1 cellular context compared by ENCODE assay signal in the genomic region with DNA sequence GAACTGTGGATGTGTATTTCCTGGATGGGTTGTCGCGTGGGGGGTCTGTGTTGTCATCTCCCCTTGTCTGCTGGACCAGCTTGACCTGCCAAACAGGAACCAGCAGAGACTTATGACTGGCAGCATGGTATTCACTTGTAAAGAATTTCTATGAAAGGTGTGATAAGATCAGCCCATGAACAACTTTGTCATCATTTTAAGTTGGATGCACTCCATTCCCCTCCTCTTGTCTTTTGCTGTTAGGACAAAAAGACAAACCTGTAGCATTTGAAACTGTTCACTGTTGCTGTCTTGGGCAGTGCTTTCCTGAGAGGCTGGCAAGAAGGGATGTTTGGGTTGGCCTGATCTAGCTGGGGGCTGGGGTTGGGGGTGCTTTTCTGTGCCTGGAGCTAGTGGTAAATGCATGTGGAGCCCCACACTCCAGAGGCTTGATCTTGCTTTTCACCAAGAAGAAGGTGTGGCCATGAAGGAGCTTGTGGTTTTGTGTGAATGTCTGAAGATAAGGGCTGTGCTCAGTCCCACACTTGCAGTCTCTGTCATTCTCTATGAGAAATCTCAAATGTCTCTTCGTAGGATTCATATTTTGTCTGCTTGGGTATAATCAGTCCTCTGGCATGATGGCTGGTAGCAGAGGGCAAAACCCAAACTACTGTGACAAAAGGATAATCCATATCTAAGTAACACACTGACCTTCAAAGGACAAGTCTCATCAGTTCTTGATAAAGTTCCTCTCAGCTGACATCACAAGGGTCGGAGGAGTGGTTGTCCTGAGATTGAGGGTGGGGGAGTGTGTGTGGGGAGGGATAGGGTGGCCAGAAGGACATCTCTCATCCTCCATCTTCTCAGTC.
TF ChIP-seq lines count a peak whose summit lies in the region.

No MANE protein-coding gene starts in this region.

TF ChIP-seq in HepG2, 621 proteins besides CTCF, POLR2A, EP300 and RAD21:
- no peak for TF ChIP-seq ZNF605 (CRISPR knock-in tag; IDR thresholded peaks at IDR 0.05)
